1 cellular context compared by ENCODE assay signal in the genomic region with DNA sequence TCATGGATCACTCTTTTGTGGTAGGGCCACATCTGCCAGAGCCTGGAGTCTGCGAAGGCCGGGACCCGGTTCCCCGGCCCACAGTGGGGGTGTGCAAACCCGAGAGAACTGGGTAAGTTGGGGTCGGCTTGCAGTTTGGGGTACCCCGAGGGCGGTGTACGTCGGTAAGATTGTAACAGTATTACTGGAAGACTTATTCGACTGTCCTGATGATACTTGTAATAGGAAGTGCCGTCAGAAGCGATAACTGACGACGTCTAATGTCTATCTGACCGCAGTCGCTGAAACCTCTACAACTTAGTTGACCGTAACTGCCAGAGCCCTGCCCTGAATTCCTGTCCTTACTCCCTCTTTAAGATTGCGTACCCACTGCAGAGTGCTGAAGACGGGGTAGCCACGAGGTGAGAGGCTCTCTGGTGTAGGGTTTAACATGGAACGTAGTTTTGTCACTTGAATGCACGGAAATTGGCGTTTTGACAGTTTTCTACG.
TF ChIP-seq lines count a peak whose summit lies in the region.

No MANE protein-coding gene starts in this region.

TF ChIP-seq in HepG2, 621 proteins besides CTCF, POLR2A, EP300 and RAD21 (continued from another document and continues in another):
- TF ChIP-seq, protein P1, sequence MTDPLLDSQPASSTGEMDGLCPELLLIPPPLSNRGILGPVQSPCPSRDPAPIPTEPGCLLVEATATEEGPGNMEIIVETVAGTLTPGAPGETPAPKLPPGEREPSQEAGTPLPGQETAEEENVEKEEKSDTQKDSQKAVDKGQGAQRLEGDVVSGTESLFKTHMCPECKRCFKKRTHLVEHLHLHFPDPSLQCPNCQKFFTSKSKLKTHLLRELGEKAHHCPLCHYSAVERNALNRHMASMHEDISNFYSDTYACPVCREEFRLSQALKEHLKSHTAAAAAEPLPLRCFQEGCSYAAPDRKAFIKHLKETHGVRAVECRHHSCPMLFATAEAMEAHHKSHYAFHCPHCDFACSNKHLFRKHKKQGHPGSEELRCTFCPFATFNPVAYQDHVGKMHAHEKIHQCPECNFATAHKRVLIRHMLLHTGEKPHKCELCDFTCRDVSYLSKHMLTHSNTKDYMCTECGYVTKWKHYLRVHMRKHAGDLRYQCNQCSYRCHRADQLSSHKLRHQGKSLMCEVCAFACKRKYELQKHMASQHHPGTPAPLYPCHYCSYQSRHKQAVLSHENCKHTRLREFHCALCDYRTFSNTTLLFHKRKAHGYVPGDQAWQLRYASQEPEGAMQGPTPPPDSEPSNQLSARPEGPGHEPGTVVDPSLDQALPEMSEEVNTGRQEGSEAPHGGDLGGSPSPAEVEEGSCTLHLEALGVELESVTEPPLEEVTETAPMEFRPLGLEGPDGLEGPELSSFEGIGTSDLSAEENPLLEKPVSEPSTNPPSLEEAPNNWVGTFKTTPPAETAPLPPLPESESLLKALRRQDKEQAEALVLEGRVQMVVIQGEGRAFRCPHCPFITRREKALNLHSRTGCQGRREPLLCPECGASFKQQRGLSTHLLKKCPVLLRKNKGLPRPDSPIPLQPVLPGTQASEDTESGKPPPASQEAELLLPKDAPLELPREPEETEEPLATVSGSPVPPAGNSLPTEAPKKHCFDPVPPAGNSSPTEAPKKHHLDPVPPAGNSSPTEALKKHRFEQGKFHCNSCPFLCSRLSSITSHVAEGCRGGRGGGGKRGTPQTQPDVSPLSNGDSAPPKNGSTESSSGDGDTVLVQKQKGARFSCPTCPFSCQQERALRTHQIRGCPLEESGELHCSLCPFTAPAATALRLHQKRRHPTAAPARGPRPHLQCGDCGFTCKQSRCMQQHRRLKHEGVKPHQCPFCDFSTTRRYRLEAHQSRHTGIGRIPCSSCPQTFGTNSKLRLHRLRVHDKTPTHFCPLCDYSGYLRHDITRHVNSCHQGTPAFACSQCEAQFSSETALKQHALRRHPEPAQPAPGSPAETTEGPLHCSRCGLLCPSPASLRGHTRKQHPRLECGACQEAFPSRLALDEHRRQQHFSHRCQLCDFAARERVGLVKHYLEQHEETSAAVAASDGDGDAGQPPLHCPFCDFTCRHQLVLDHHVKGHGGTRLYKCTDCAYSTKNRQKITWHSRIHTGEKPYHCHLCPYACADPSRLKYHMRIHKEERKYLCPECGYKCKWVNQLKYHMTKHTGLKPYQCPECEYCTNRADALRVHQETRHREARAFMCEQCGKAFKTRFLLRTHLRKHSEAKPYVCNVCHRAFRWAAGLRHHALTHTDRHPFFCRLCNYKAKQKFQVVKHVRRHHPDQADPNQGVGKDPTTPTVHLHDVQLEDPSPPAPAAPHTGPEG (CRISPR knock-in tag; IDR thresholded peaks at IDR 0.05), result no peak
- 0 out of 2 replicates have a peak, but pooled peaks have one; percentile 28 for TF ChIP-seq SMAD3 (CRISPR knock-in tag; IDR thresholded peaks at IDR 0.05)
- no peak for TF ChIP-seq ZNF790 (CRISPR knock-in tag; IDR thresholded peaks at IDR 0.05; ENCODE audit: borderline replicate concordance)
- TF ChIP-seq BATF2 (CRISPR knock-in tag; IDR thresholded peaks at IDR 0.05), result no peak
- TF ChIP-seq, protein P2, sequence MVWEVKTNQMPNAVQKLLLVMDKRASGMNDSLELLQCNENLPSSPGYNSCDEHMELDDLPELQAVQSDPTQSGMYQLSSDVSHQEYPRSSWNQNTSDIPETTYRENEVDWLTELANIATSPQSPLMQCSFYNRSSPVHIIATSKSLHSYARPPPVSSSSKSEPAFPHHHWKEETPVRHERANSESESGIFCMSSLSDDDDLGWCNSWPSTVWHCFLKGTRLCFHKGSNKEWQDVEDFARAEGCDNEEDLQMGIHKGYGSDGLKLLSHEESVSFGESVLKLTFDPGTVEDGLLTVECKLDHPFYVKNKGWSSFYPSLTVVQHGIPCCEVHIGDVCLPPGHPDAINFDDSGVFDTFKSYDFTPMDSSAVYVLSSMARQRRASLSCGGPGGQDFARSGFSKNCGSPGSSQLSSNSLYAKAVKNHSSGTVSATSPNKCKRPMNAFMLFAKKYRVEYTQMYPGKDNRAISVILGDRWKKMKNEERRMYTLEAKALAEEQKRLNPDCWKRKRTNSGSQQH (CRISPR knock-in tag; IDR thresholded peaks at IDR 0.05; ENCODE audit: low read depth), result no peak
- TF ChIP-seq E2F5 (CRISPR knock-in tag; conservative IDR thresholded peaks at IDR 0.05), result no peak
- no peak for TF ChIP-seq GATAD1 (CRISPR knock-in tag; IDR thresholded peaks at IDR 0.05)
- peak; percentile 69 for TF ChIP-seq AGO2 (optimal IDR thresholded peaks at IDR 0.05; ENCODE audit: low read depth, low read length)
- TF ChIP-seq HNRNPH1 (optimal IDR thresholded peaks at IDR 0.05; ENCODE audit: low read depth, low read length), result no peak
- TF ChIP-seq ZC3H4 (CRISPR knock-in tag; IDR thresholded peaks at IDR 0.05; ENCODE audit: borderline replicate concordance), result peak; percentile 80; the same call in 1 of the 2 replicates
- no peak for TF ChIP-seq YEATS2 (CRISPR knock-in tag; IDR thresholded peaks at IDR 0.05; ENCODE audit: borderline replicate concordance)
- peak; percentile 23; the same call in 1 of the 2 replicates for TF ChIP-seq KAT7 (CRISPR knock-in tag; IDR thresholded peaks at IDR 0.05; ENCODE audit: borderline replicate concordance)
- peak; percentile 81 for TF ChIP-seq RBM22 (optimal IDR thresholded peaks at IDR 0.05; ENCODE audit: low read length)
- 0 out of 2 replicates have a peak, but pooled peaks have one; percentile 8 for TF ChIP-seq ZNF75D (CRISPR knock-in tag; IDR thresholded peaks at IDR 0.05; ENCODE audit: borderline replicate concordance)
- no peak for TF ChIP-seq ZNF317 (CRISPR knock-in tag; IDR thresholded peaks at IDR 0.05)
- TF ChIP-seq ZNF230 (CRISPR knock-in tag; IDR thresholded peaks at IDR 0.05), result no peak; the same call in 1 of the 2 replicates
- TF ChIP-seq ZSCAN25 (CRISPR knock-in tag; IDR thresholded peaks at IDR 0.05), result no peak
- TF ChIP-seq WIZ (CRISPR knock-in tag; IDR thresholded peaks at IDR 0.05), result no peak
- 0 out of 2 replicates have a peak, but pooled peaks have one; percentile 1 for TF ChIP-seq UBTF (CRISPR knock-in tag; IDR thresholded peaks at IDR 0.05)
- TF ChIP-seq, protein P3, sequence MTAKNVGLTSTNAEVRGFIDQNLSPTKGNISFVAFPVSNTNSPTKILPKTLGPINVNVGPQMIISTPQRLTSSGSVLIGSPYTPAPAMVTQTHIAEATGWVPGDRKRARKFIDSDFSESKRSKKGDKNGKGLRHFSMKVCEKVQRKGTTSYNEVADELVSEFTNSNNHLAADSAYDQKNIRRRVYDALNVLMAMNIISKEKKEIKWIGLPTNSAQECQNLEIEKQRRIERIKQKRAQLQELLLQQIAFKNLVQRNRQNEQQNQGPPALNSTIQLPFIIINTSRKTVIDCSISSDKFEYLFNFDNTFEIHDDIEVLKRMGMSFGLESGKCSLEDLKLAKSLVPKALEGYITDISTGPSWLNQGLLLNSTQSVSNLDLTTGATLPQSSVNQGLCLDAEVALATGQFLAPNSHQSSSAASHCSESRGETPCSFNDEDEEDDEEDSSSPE (CRISPR knock-in tag; IDR thresholded peaks at IDR 0.05), result no peak
- TF ChIP-seq MAFG (CRISPR knock-in tag; IDR thresholded peaks at IDR 0.05), result no peak
- no peak for TF ChIP-seq SOX5 (CRISPR knock-in tag; IDR thresholded peaks at IDR 0.05; ENCODE audit: borderline replicate concordance)
- no peak for TF ChIP-seq MTF1 (CRISPR knock-in tag; IDR thresholded peaks at IDR 0.05)
- TF ChIP-seq, protein P4, sequence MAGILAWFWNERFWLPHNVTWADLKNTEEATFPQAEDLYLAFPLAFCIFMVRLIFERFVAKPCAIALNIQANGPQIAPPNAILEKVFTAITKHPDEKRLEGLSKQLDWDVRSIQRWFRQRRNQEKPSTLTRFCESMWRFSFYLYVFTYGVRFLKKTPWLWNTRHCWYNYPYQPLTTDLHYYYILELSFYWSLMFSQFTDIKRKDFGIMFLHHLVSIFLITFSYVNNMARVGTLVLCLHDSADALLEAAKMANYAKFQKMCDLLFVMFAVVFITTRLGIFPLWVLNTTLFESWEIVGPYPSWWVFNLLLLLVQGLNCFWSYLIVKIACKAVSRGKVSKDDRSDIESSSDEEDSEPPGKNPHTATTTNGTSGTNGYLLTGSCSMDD (CRISPR knock-in tag; IDR thresholded peaks at IDR 0.05), result no peak
- TF ChIP-seq GLI4 (CRISPR knock-in tag; IDR thresholded peaks at IDR 0.05; ENCODE audit: borderline replicate concordance), result no peak
- TF ChIP-seq HNF4G (IDR thresholded peaks at IDR 0.05; ENCODE audit: borderline replicate concordance, low read depth, low read length), result no peak
- no peak for TF ChIP-seq HNF4G (CRISPR knock-in tag; IDR thresholded peaks at IDR 0.05; ENCODE audit: borderline replicate concordance, low read depth)
- no peak for TF ChIP-seq ZNF709 (CRISPR knock-in tag; IDR thresholded peaks at IDR 0.05)
- TF ChIP-seq ZMYM2 (CRISPR knock-in tag; IDR thresholded peaks at IDR 0.05), result no peak
- TF ChIP-seq, protein P5, sequence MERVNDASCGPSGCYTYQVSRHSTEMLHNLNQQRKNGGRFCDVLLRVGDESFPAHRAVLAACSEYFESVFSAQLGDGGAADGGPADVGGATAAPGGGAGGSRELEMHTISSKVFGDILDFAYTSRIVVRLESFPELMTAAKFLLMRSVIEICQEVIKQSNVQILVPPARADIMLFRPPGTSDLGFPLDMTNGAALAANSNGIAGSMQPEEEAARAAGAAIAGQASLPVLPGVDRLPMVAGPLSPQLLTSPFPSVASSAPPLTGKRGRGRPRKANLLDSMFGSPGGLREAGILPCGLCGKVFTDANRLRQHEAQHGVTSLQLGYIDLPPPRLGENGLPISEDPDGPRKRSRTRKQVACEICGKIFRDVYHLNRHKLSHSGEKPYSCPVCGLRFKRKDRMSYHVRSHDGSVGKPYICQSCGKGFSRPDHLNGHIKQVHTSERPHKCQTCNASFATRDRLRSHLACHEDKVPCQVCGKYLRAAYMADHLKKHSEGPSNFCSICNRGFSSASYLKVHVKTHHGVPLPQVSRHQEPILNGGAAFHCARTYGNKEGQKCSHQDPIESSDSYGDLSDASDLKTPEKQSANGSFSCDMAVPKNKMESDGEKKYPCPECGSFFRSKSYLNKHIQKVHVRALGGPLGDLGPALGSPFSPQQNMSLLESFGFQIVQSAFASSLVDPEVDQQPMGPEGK (CRISPR knock-in tag; IDR thresholded peaks at IDR 0.05), result no peak
- TF ChIP-seq ARID2 (CRISPR knock-in tag; IDR thresholded peaks at IDR 0.05; ENCODE audit: borderline replicate concordance), result no peak
- no peak for TF ChIP-seq SRSF1 (optimal IDR thresholded peaks at IDR 0.05; ENCODE audit: low read depth, low read length)
- no peak for TF ChIP-seq ZBTB2 (CRISPR knock-in tag; IDR thresholded peaks at IDR 0.05; ENCODE audit: low read depth)
- TF ChIP-seq, protein P6, sequence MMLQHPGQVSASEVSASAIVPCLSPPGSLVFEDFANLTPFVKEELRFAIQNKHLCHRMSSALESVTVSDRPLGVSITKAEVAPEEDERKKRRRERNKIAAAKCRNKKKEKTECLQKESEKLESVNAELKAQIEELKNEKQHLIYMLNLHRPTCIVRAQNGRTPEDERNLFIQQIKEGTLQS (CRISPR knock-in tag; IDR thresholded peaks at IDR 0.05), result no peak
- TF ChIP-seq ZNF703 (CRISPR knock-in tag; IDR thresholded peaks at IDR 0.05; ENCODE audit: borderline replicate concordance), result 0 out of 2 replicates have a peak, but pooled peaks have one; percentile 13
- TF ChIP-seq NPAS2 (CRISPR knock-in tag; IDR thresholded peaks at IDR 0.05; ENCODE audit: borderline replicate concordance), result no peak
- TF ChIP-seq HNRNPUL1 (IDR thresholded peaks at IDR 0.05; ENCODE audit: low read depth, low read length), result no peak
- TF ChIP-seq NR2C2 (CRISPR knock-in tag; IDR thresholded peaks at IDR 0.05; ENCODE audit: borderline replicate concordance), result no peak
- no peak for TF ChIP-seq ZNF292 (CRISPR knock-in tag; IDR thresholded peaks at IDR 0.05; ENCODE audit: borderline replicate concordance, low read depth)
- no peak for TF ChIP-seq ZNF546 (CRISPR knock-in tag; conservative IDR thresholded peaks at IDR 0.05)
- no peak for TF ChIP-seq CENPBD1 (CRISPR knock-in tag; IDR thresholded peaks at IDR 0.05; ENCODE audit: borderline replicate concordance, low read depth)
- no peak for TF ChIP-seq ESRRA (CRISPR knock-in tag; IDR thresholded peaks at IDR 0.05; ENCODE audit: low read depth)
